Comparison of ENCODE assay signal across 8 cellular contexts in the genomic region with DNA sequence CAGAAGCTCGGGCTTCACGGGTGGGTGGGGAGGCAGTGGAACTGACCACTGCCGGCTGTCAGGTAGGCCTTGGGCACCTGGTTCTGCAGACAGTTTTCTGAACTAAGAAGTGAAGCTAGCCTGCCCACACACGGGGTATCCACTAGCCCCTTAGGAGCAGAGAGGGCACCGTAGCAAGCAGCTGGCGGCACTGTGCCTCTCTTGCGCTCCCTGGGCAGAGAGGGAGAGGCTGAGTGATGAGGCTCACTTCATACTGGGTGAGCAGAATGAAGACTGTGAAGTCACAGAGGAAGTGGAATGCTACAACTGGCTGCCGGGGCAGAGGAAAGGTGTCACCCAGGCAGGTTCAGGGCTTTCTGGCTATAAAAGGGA. TPM values are rescaled to one million over a fixed set of nuclear protein-coding genes. Genes with fewer than 3 reads are reported as not detected.
A peak's percentile ranks its signal among the peaks of the same experiment; 100 is the strongest.
DNase-seq lines count a peak whose midpoint lies in the region; ATAC-seq and TF ChIP-seq lines count a peak whose summit lies in the region.

No MANE protein-coding gene starts in this region.

- intact Hi-C loops in testis (cut with DNase I; ENCODE audit: low total_unique reads): no loop called here

- H3K4me2 ChIP-seq in BLaER1: peak overlapping the region; percentile 89

- ATAC-seq in HG02981 (IDR thresholded peaks at IDR 0.05; ENCODE audit: unreplicated experiment): no peak

- H3K27ac ChIP-seq in BLaER1 (peak overlapping the region; percentile 89), testis (no peak overlapping the region)

- peak; percentile 28 for DNase-seq in KBM-7
- peak; percentile 57 for DNase-seq in activated effector memory CD4-positive, alpha-beta T cell treated with Interleukin-2 at 50 U/mL for 16 hours
- DNase-seq in kidney epithelial cell (ENCODE audit: low read depth): no peak
- no peak for DNase-seq in testis
- no peak for DNase-seq in NCI-H2227 (lab: John Stamatoyannopoulos, UW; ENCODE audit: unreplicated experiment)
- no peak for DNase-seq in NCI-H345 treated with DMSO at 0.1 percent for 48 hours (lab: John Stamatoyannopoulos, UW; ENCODE audit: unreplicated experiment)

- in situ Hi-C loops in KBM-7 (cut with MboI; ENCODE audit: low pct_unique_long_range_greater_than_20kb, low sequenced_read_pairs): no loop called here

- peaks cover 33% of the 10 kb centered on the region for H3K36me3 ChIP-seq in BLaER1
- H3K36me3 ChIP-seq in kidney epithelial cell (ENCODE audit: control insufficient read depth, insufficient read depth, low read length): no peaks in the 10 kb centered on the region
- no peaks in the 10 kb centered on the region for H3K36me3 ChIP-seq in testis (ENCODE audit: low read depth, missing control alignments)

- H3K9me3 ChIP-seq in BLaER1 (no peaks in the 10 kb centered on the region), testis (no peaks in the 10 kb centered on the region)

- no peak for TF ChIP-seq POLR2A in testis (IDR thresholded peaks at IDR 0.05)

- 29 to 40% methylated on average over 8 of the region's 8 CpGs for WGBS in testis, 2 donors

- H3K4me1 ChIP-seq in BLaER1 (peaks cover 65% of the 10 kb centered on the region), testis (peaks cover 16% of the 10 kb centered on the region)

- H3K4me3 ChIP-seq in BLaER1 (peak overlapping the region; percentile 88), kidney epithelial cell (ENCODE audit: low read depth, low read length) (peak overlapping the region; percentile 49), testis (peak overlapping the region; percentile 51 to 54)

- H3K27me3 ChIP-seq in BLaER1 (no peaks in the 10 kb centered on the region), kidney epithelial cell (ENCODE audit: control insufficient read depth, insufficient read depth, low read length) (peaks cover 13% of the 10 kb centered on the region), testis (no peaks in the 10 kb centered on the region)

- H4K20me1 ChIP-seq in BLaER1: peaks cover 26% of the 10 kb centered on the region; the same call in 1 of the 2 replicates

- TF ChIP-seq CTCF in kidney epithelial cell (IDR thresholded peaks at IDR 0.05; ENCODE audit: insufficient read depth, low read length, poor library complexity, severe bottlenecking) (no peak), testis (IDR thresholded peaks at IDR 0.05) (no peak)

- H3K9ac ChIP-seq in BLaER1: peak overlapping the region; percentile 92

RNA-seq across cellular contexts. Expression of gene ITPRIPL1, which starts 0.8 kb away (rescaled TPM):
- total RNA-seq in kidney epithelial cell (5.1 and 5.5 TPM in 2 replicates), testis (10 to 100 TPM; 14.0 to 32.0 TPM)
- 57.9 TPM for polyA plus RNA-seq in testis (ENCODE audit: insufficient read depth, low read depth, low replicate concordance)

RNA-seq across cellular contexts. Expression of gene NCAPH, which starts 9.7 kb away (rescaled TPM):
- total RNA-seq in kidney epithelial cell (3.1 and 4.1 TPM in 2 replicates), testis (10 to 100 TPM; 29.6 to 41.7 TPM)
- polyA plus RNA-seq in testis (ENCODE audit: insufficient read depth, low read depth, low replicate concordance): 81.3 TPM

RNA-seq across cellular contexts. Expression of gene SNRNP200, which starts 20.5 kb away (rescaled TPM):
- total RNA-seq in kidney epithelial cell (104 and 124 TPM in 2 replicates), testis (100 to 1,000 TPM; 165 to 202 TPM)
- polyA plus RNA-seq in testis (ENCODE audit: insufficient read depth, low read depth, low replicate concordance): 181 TPM

RNA-seq across cellular contexts. Expression of gene CIAO1, which starts 59.8 kb away (rescaled TPM):
- total RNA-seq in kidney epithelial cell (73.7 and 114 TPM in 2 replicates), testis (100 to 1,000 TPM; 154 to 164 TPM)
- 56.8 TPM for polyA plus RNA-seq in testis (ENCODE audit: insufficient read depth, low read depth, low replicate concordance)

Comparison
In these comparisons a context has a peak if more than half of its experiments do, and no peak if none do; other contexts are left out.
1. DNase-seq: peak in KBM-7 (single experiment) and activated effector memory CD4-positive, alpha-beta T cell treated with Interleukin-2 at 50 U/mL for 16 hours (single experiment); none in kidney epithelial cell (single experiment), testis (single experiment), NCI-H2227 (single experiment) and NCI-H345 treated with DMSO at 0.1 percent for 48 hours (single experiment).
2. Peak in every context shown above with its lines, with median percentiles within 50 percentile points of each other: H3K4me3 ChIP-seq.